27 cellular contexts compared by ENCODE assay signal in the genomic region with DNA sequence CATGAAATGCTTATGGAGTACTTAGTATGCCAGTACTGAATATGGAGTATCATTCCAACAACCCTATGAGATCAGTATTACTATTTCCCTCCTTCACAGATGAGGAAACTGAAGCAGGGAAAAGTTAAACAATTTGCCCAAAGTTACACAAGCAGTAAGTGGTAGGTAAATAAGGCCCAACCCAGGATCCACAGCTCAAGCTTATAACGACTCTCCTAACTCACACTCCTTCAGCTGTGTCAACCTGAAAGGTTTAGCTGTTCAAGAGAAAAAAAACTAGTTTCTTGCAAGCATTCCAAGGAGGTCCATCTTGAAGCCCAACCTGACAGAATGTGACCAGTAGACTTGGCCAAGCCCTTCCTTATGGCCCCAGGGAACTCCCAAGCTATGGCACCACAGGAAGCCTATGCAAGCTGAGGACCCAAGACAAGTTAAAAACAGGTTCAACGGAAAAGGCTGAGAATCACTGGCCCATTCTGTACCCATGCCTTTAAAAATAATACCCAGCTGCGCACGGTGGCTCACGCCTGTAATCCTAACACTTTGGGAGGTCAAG. TPM values are rescaled to one million over a fixed set of nuclear protein-coding genes. Genes with fewer than 3 reads are reported as not detected.
DNase-seq lines count a peak whose midpoint lies in the region; ATAC-seq, FAIRE-seq and TF ChIP-seq lines count a peak whose summit lies in the region.
"Had no signal": no experiment of that assay in that cellular context is flagged by ENCODE, and none has a peak within 500 bp of the region (broad histone marks: within the 10 kb centered on the region; RNA-seq: fewer than 3 reads in every experiment).

No MANE protein-coding gene starts in this region.

- H3K4me1 ChIP-seq in astrocyte (ENCODE audit: insufficient read depth, low read length): peaks cover 3% of the 10 kb centered on the region
- H3K4me1 ChIP-seq in lower lobe of right lung: peaks cover 84% of the 10 kb centered on the region
- no peaks in the 10 kb centered on the region for H3K4me1 ChIP-seq in endodermal cell (ENCODE audit: control insufficient read depth, insufficient read depth, low read length)

- no peak overlapping the region for H2AFZ ChIP-seq in astrocyte (ENCODE audit: low read depth, low read length)

- peak; percentile 86 to 88 for ATAC-seq in lower lobe of right lung
- no peak for ATAC-seq in HG03280 (IDR thresholded peaks at IDR 0.05; ENCODE audit: unreplicated experiment)
- ATAC-seq in GM21619 (IDR thresholded peaks at IDR 0.05; ENCODE audit: unreplicated experiment): no peak
- ATAC-seq: activated CD8-positive, alpha-beta T cell treated with anti-CD3 and anti-CD28 coated beads, Interleukin-2, amount 10 ng/mL, durations not matched to agents 7 days and 5 days; HCT116 had no signal

- H3K4me3 ChIP-seq in astrocyte (ENCODE audit: insufficient read depth, low read depth, low read length): no peak overlapping the region
- no peak overlapping the region for H3K4me3 ChIP-seq in lower lobe of right lung
- no peak overlapping the region for H3K4me3 ChIP-seq in endodermal cell (ENCODE audit: low read length)
- H3K4me3 ChIP-seq: ascending aorta; BLaER1 treated with 17β-estradiol and CSF1 and Interleukin-3, amounts not matched to agents 10 nM and 100 nM; tibial artery had no signal

- H3K27me3 Mint-ChIP-seq in astrocyte (ENCODE audit: low read depth, unreplicated experiment) (no peaks in the 10 kb centered on the region), progenitor cell of endocrine pancreas (no peaks in the 10 kb centered on the region), endodermal cell (ENCODE audit: insufficient read depth) (no peaks in the 10 kb centered on the region)
- H3K27me3 Mint-ChIP-seq: activated naive CD8-positive, alpha-beta T cell had no signal

- 80 to 91% methylated on average over 2 to 5 of the region's 5 CpGs for WGBS in endodermal cell (ENCODE audit: insufficient coverage in 1 of 2, insufficient read length in 1 of 2), 2 experiments

- no peak for TF ChIP-seq CTCF in astrocyte (IDR thresholded peaks at IDR 0.05; ENCODE audit: insufficient read depth, low read depth, low read length)
- TF ChIP-seq CTCF in lower lobe of right lung (IDR thresholded peaks at IDR 0.05): no peak
- no peak for TF ChIP-seq CTCF in progenitor cell of endocrine pancreas (IDR thresholded peaks at IDR 0.05; ENCODE audit: unreplicated experiment)
- no peak for TF ChIP-seq CTCF in endodermal cell (conservative IDR thresholded peaks at IDR 0.05)

- peak; percentile 83 for DNase-seq in ELF-1 (ENCODE audit: low read depth, low spot score)
- no peak for DNase-seq in astrocyte (ENCODE audit: low read depth)
- no peak for DNase-seq in lower lobe of right lung
- DNase-seq in progenitor cell of endocrine pancreas (ENCODE audit: low spot score, unreplicated experiment): no peak
- no peak for DNase-seq in T1000 (lab: John Stamatoyannopoulos, UW)
- no peak for DNase-seq in endodermal cell
- DNase-seq: activated CD8-positive, alpha-beta T cell treated with anti-CD3 and anti-CD28 coated beads, Interleukin-2, amount 10 ng/mL, durations not matched to agents 7 days and 5 days; activated effector memory CD4-positive, alpha-beta T cell treated with Interleukin-2 at 50 U/mL for 16 hours; Calu3; DMS79 treated with DMSO at 0.1 percent for 48 hours; Karpas-422; mammary epithelial cell; NCI-H1436; NCI-H2081 treated with DMSO at 0.1 percent for 48 hours; NCI-H345; NCI-H774; tibial artery had no signal

- no peak overlapping the region for H3K4me2 ChIP-seq in astrocyte (ENCODE audit: low read length)

- intact Hi-C loops in lower lobe of right lung (cut with DNase I): no loop called here

- H3K27ac Mint-ChIP-seq in astrocyte (ENCODE audit: unreplicated experiment) (peak overlapping the region; percentile 23), progenitor cell of endocrine pancreas (peak overlapping the region; percentile 54), endodermal cell (no peak overlapping the region)
- H3K27ac Mint-ChIP-seq: activated CD8-positive, alpha-beta T cell treated with anti-CD3 and anti-CD28 coated beads, Interleukin-2, amount 10 ng/mL, durations not matched to agents 7 days and 5 days; activated naive CD8-positive, alpha-beta T cell had no signal

- H3K4me1 Mint-ChIP-seq in astrocyte (ENCODE audit: low read depth, unreplicated experiment) (peaks cover 30% of the 10 kb centered on the region), progenitor cell of endocrine pancreas (ENCODE audit: low read depth) (peaks cover 4% of the 10 kb centered on the region), endodermal cell (peaks cover 2% of the 10 kb centered on the region)

- H3K79me2 ChIP-seq in astrocyte (ENCODE audit: insufficient read depth, low read length): peaks cover 98% of the 10 kb centered on the region

- H3K36me3 ChIP-seq in astrocyte (ENCODE audit: insufficient read depth, low read length): no peaks in the 10 kb centered on the region
- peaks cover 15% of the 10 kb centered on the region for H3K36me3 ChIP-seq in lower lobe of right lung
- H3K36me3 ChIP-seq in endodermal cell (ENCODE audit: control insufficient read depth, insufficient read depth, low read length): peaks cover 59% of the 10 kb centered on the region
- H3K36me3 ChIP-seq: ascending aorta had no signal

- peaks cover 93% of the 10 kb centered on the region for H4K20me1 ChIP-seq in astrocyte (ENCODE audit: insufficient read depth, low read length)

- no peak for FAIRE-seq in astrocyte (lab: Jason Lieb, UNC)
- FAIRE-seq: endothelial cell of umbilical vein, GM18507, islet of Langerhans had no signal

- no peak overlapping the region for H3K27ac ChIP-seq in astrocyte (ENCODE audit: low read depth, low read length)
- H3K27ac ChIP-seq in lower lobe of right lung: peak overlapping the region; percentile 50
- no peak overlapping the region for H3K27ac ChIP-seq in endodermal cell (ENCODE audit: low read depth, low read length)
- H3K27ac ChIP-seq: ascending aorta, RWPE1, tibial artery had no signal

- no peaks in the 10 kb centered on the region for H3K9me3 ChIP-seq in astrocyte (ENCODE audit: insufficient read depth, low read depth, low read length)
- H3K9me3 ChIP-seq in lower lobe of right lung: no peaks in the 10 kb centered on the region
- H3K9me3 ChIP-seq in endodermal cell (ENCODE audit: control insufficient read depth, low read length): no peaks in the 10 kb centered on the region
- H3K9me3 ChIP-seq: ascending aorta; BLaER1 treated with 17β-estradiol and CSF1 and Interleukin-3, amounts not matched to agents 10 nM and 100 nM; tibial artery had no signal

- H3K9me3 Mint-ChIP-seq in astrocyte (ENCODE audit: unreplicated experiment) (no peaks in the 10 kb centered on the region), progenitor cell of endocrine pancreas (ENCODE audit: low read depth) (no peaks in the 10 kb centered on the region), endodermal cell (no peaks in the 10 kb centered on the region)

- H3K9ac ChIP-seq in astrocyte (ENCODE audit: low read length): no peak overlapping the region
- H3K9ac ChIP-seq in endodermal cell (ENCODE audit: extremely low read depth, low read length, poor library complexity, severe bottlenecking): no peak overlapping the region

- H3K27me3 ChIP-seq in astrocyte (ENCODE audit: insufficient read depth, low read length) (no peaks in the 10 kb centered on the region), lower lobe of right lung (ENCODE audit: low read depth) (no peaks in the 10 kb centered on the region), endodermal cell (ENCODE audit: control insufficient read depth, insufficient read depth, low read length, poor library complexity, severe bottlenecking) (no peaks in the 10 kb centered on the region)
- H3K27me3 ChIP-seq: ascending aorta; BLaER1 treated with 17β-estradiol and CSF1 and Interleukin-3, amounts not matched to agents 10 nM and 100 nM; tibial artery had no signal

- peaks cover 18% of the 10 kb centered on the region for H3K36me3 Mint-ChIP-seq in astrocyte (ENCODE audit: low read depth, unreplicated experiment)
- peaks cover 5% of the 10 kb centered on the region for H3K36me3 Mint-ChIP-seq in progenitor cell of endocrine pancreas (ENCODE audit: insufficient read depth)
- peaks cover 55% of the 10 kb centered on the region for H3K36me3 Mint-ChIP-seq in endodermal cell (ENCODE audit: low read depth)

- H3K4me3 Mint-ChIP-seq in astrocyte (ENCODE audit: unreplicated experiment): no peak overlapping the region
- H3K4me3 Mint-ChIP-seq in progenitor cell of endocrine pancreas (ENCODE audit: low read depth): no peak overlapping the region
- H3K4me3 Mint-ChIP-seq in endodermal cell: no peak overlapping the region
- H3K4me3 Mint-ChIP-seq: activated CD8-positive, alpha-beta T cell treated with anti-CD3 and anti-CD28 coated beads, Interleukin-2, amount 10 ng/mL, durations not matched to agents 7 days and 5 days; activated naive CD8-positive, alpha-beta T cell had no signal

RNA-seq across cellular contexts. Expression of a gene that starts 6.5 kb away (rescaled TPM):
- total RNA-seq in astrocyte (81.1 and 83.5 TPM in 2 replicates), lower lobe of right lung (66.2 TPM), progenitor cell of endocrine pancreas (41.6 and 44.8 TPM in 2 replicates), endodermal cell (10 to 100 TPM; 50.5 to 52.3 TPM)
- polyA plus RNA-seq in endodermal cell (2013, experiment 1 of 2): 44.9 TPM
- polyA plus RNA-seq in endodermal cell (2013, experiment 2 of 2): 43.6 TPM

RNA-seq across cellular contexts. Expression of a gene that starts 43.0 kb away (rescaled TPM):
- total RNA-seq in astrocyte (132 and 134 TPM in 2 replicates), lower lobe of right lung (213 TPM), progenitor cell of endocrine pancreas (64.4 and 84.0 TPM in 2 replicates), endodermal cell (10 to 100 TPM; 75.5 to 90.0 TPM)
- 32.2 TPM for polyA plus RNA-seq in endodermal cell (2013, experiment 1 of 2)
- 32.5 TPM for polyA plus RNA-seq in endodermal cell (2013, experiment 2 of 2)

RNA-seq across cellular contexts. Expression of a gene that starts 49.5 kb away (rescaled TPM):
- total RNA-seq in astrocyte (756 and 771 TPM in 2 replicates), lower lobe of right lung (383 TPM), progenitor cell of endocrine pancreas (951 and 984 TPM in 2 replicates), endodermal cell (1,000 to 10,000 TPM; 1,225 to 1,349 TPM)
- 1,001 TPM for polyA plus RNA-seq in endodermal cell (2013, experiment 1 of 2)
- polyA plus RNA-seq in endodermal cell (2013, experiment 2 of 2): 1,057 TPM

Comparison
In these comparisons a context has a peak if more than half of its experiments do, and no peak if none do; other contexts are left out.
1. ATAC-seq: peak in lower lobe of right lung (2 of 2); none in HG03280 (single experiment) and GM21619 (single experiment).